In the genomic region with DNA sequence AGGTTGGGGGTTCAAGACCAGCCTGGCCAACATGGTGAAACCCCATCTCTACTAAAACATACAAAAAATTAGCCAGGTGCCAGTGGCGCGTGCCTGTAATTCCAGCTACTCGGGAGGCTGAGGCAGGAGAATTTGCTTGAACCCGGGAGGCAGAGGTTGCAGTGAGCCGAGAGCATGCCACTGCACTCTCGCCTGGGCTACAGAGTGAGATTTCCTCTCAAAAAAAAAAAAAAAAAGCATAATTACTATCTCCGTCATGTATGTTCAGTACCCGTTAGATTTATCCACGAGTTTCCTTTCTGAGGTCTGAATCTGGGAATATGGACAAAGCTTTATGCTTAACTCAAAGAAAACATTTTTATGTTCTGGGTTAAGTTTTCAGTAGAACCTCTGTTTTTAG, we compare ENCODE assay signal across 8 cellular contexts.
DNase-seq lines count a peak whose midpoint lies in the region; ATAC-seq and TF ChIP-seq lines count a peak whose summit lies in the region.
"Not testable (repeated sequence)": the region's sequence is repeated elsewhere in the genome, so short reads cannot be mapped to it uniquely, and the experiment has no call there.

No MANE protein-coding gene starts in this region.

- H3K9me1 ChIP-seq in IMR-90 (ENCODE audit: insufficient read depth, low read length): not testable (repeated sequence)

- H3K9ac ChIP-seq in IMR-90 (ENCODE audit: low read depth, low read length): not testable (repeated sequence)

- not testable (repeated sequence) for H3K9me3 ChIP-seq in Caco-2; IMR-90 (ENCODE audit: control insufficient read depth, insufficient read depth, low read length)

- DNase-seq in Caco-2; IMR-90; T-helper 2 cell treated with Interferon-gamma antibody and Interleukin-4, amounts not matched to agents 5 μg/mL and 100 μg/mL, for 36 hours (ENCODE audit: low spot score); effector memory CD8-positive, alpha-beta T cell; natural killer cell treated with Interleukin-12 subunit alpha and Interleukin-12 subunit beta and Interleukin-15 and Interleukin-18, amount 100 ng/mL, for 72 hours (ENCODE audit: low spot score): not testable (repeated sequence)

- H3K14ac ChIP-seq in IMR-90 (replicated peaks; ENCODE audit: low read depth, low read length): 0 out of 2 replicates have a peak overlapping the region, but pooled peaks have one; percentile 16

- not testable (repeated sequence) for H3K36me3 Mint-ChIP-seq in Caco-2 (ENCODE audit: insufficient read depth, unreplicated experiment); effector memory CD8-positive, alpha-beta T cell (ENCODE audit: insufficient read depth); natural killer cell treated with Interleukin-12 subunit alpha and Interleukin-12 subunit beta and Interleukin-15 and Interleukin-18, amount 100 ng/mL, for 72 hours
- H3K36me3 Mint-ChIP-seq in T-helper 2 cell treated with Interferon-gamma antibody and Interleukin-4, amounts not matched to agents 5 μg/mL and 100 μg/mL, for 36 hours (ENCODE audit: low read depth): peaks cover 15% of the 10 kb centered on the region
- H3K36me3 Mint-ChIP-seq in activated T-helper 17 cell treated with anti-CD3 and anti-CD28 coated beads, Interleukin-2, amount 50 U/mL, for 72 hours (ENCODE audit: low read depth): peaks cover 24% of the 10 kb centered on the region
- H3K36me3 Mint-ChIP-seq in stimulated activated naive CD8-positive, alpha-beta T cell treated with anti-CD3 and anti-CD28 coated beads, Interleukin-15, Interleukin-2, amounts not matched to agents 100 ng/mL and 50 ng/mL, for 24 hours (ENCODE audit: low read depth): peaks cover 18% of the 10 kb centered on the region

- TF ChIP-seq CTCF in Caco-2 (IDR thresholded peaks at IDR 0.05; ENCODE audit: insufficient read depth in 1 of 2, low read depth in 1 of 2, low read length in 1 of 2, severe bottlenecking in 1 of 2, unreplicated experiment in 1 of 2); IMR-90 (conservative IDR thresholded peaks at IDR 0.05; ENCODE audit: low read depth, low read length): not testable (repeated sequence)

- not testable (repeated sequence) for H3K27ac ChIP-seq in IMR-90 (ENCODE audit: insufficient read depth, low read length)

- not testable (repeated sequence) for H3K23ac ChIP-seq in IMR-90 (ENCODE audit: low read depth, low read length)

- not testable (repeated sequence) for H3K4me3 ChIP-seq in Caco-2 (ENCODE audit: low read depth, low read length); IMR-90 (ENCODE audit: insufficient read depth, low read depth, low read length)

- not testable (repeated sequence) for H3K27me3 ChIP-seq in Caco-2 (replicated peaks; ENCODE audit: control insufficient read depth, insufficient read depth, low read length); IMR-90 (ENCODE audit: control insufficient read depth, insufficient read depth, low read length)

- in situ Hi-C loops in IMR-90 (cut with MboI; ENCODE audit: low sequenced_read_pairs): not testable (repeated sequence)

- not testable (repeated sequence) for BruUV-seq in Caco-2 (replicated peaks; lab: Mats Ljungman, UMichigan); IMR-90 (replicated peaks; lab: Mats Ljungman, UMichigan)

- no CpG with 5 or more reads among the region's 9 CpGs for WGBS in IMR-90 (ENCODE audit: extremely low coverage in 2 of 2, insufficient read length in 1 of 2), 2 experiments

- H2BK20ac ChIP-seq in IMR-90 (ENCODE audit: low read depth, low read length): not testable (repeated sequence)

- H3K4me3 Mint-ChIP-seq in Caco-2 (ENCODE audit: unreplicated experiment); stimulated activated naive CD8-positive, alpha-beta T cell treated with anti-CD3 and anti-CD28 coated beads, Interleukin-15, Interleukin-2, amounts not matched to agents 100 ng/mL and 50 ng/mL, for 24 hours: not testable (repeated sequence)
- H3K4me3 Mint-ChIP-seq in T-helper 2 cell treated with Interferon-gamma antibody and Interleukin-4, amounts not matched to agents 5 μg/mL and 100 μg/mL, for 36 hours: peak overlapping the region; percentile 22
- H3K4me3 Mint-ChIP-seq in activated T-helper 17 cell treated with anti-CD3 and anti-CD28 coated beads, Interleukin-2, amount 50 U/mL, for 72 hours: peak overlapping the region; percentile 58
- peak overlapping the region; percentile 56 to 65 for H3K4me3 Mint-ChIP-seq in effector memory CD8-positive, alpha-beta T cell
- peak overlapping the region; percentile 27 for H3K4me3 Mint-ChIP-seq in natural killer cell treated with Interleukin-12 subunit alpha and Interleukin-12 subunit beta and Interleukin-15 and Interleukin-18, amount 100 ng/mL, for 72 hours

- H3K56ac ChIP-seq in IMR-90 (ENCODE audit: extremely low read depth, insufficient read depth, low read length): not testable (repeated sequence)

- dilution Hi-C loops in IMR-90 (cut with HindIII; ENCODE audit: low sequenced_read_pairs, unreplicated experiment): not testable (repeated sequence)

- H2BK120ac ChIP-seq in IMR-90 (ENCODE audit: low read depth, low read length): not testable (repeated sequence)

- ATAC-seq in GM19372 (IDR thresholded peaks at IDR 0.05; ENCODE audit: low read depth, unreplicated experiment): peak; percentile 15
- ATAC-seq in IMR-90 (ENCODE audit: low read depth); activated T-helper 17 cell treated with anti-CD3 and anti-CD28 coated beads, Interleukin-2, amount 50 U/mL, for 72 hours (replicated peaks); effector memory CD8-positive, alpha-beta T cell (replicated peaks); natural killer cell treated with Interleukin-12 subunit alpha and Interleukin-12 subunit beta and Interleukin-15 and Interleukin-18, amount 100 ng/mL, for 72 hours: not testable (repeated sequence)

- not testable (repeated sequence) for H2AK9ac ChIP-seq in IMR-90 (replicated peaks; ENCODE audit: low read depth, low read length, poor library complexity)

- not testable (repeated sequence) for H2BK15ac ChIP-seq in IMR-90 (ENCODE audit: low read depth, low read length)

- intact Hi-C loops in Caco-2 (cut with micrococcal nuclease; ENCODE audit: unreplicated experiment); IMR-90 (cut with micrococcal nuclease): not testable (repeated sequence)

- H3K4me2 ChIP-seq in IMR-90 (ENCODE audit: low read depth, low read length): not testable (repeated sequence)

- POLR2A ChIA-PET in Caco-2 (lab: Charles Lee); IMR-90 (lab: Charles Lee; ENCODE audit: unreplicated experiment): not testable (repeated sequence)

- not testable (repeated sequence) for H3K9me3 Mint-ChIP-seq in Caco-2 (ENCODE audit: unreplicated experiment); T-helper 2 cell treated with Interferon-gamma antibody and Interleukin-4, amounts not matched to agents 5 μg/mL and 100 μg/mL, for 36 hours; activated T-helper 17 cell treated with anti-CD3 and anti-CD28 coated beads, Interleukin-2, amount 50 U/mL, for 72 hours; effector memory CD8-positive, alpha-beta T cell; natural killer cell treated with Interleukin-12 subunit alpha and Interleukin-12 subunit beta and Interleukin-15 and Interleukin-18, amount 100 ng/mL, for 72 hours; stimulated activated naive CD8-positive, alpha-beta T cell treated with anti-CD3 and anti-CD28 coated beads, Interleukin-15, Interleukin-2, amounts not matched to agents 100 ng/mL and 50 ng/mL, for 24 hours

- not testable (repeated sequence) for TF ChIP-seq POLR2A in IMR-90 (IDR thresholded peaks at IDR 0.05; ENCODE audit: low read depth, low read length)

- not testable (repeated sequence) for H2BK5ac ChIP-seq in IMR-90 (ENCODE audit: low read depth, low read length, poor library complexity, severe bottlenecking)

- H4K91ac ChIP-seq in IMR-90 (ENCODE audit: insufficient read depth, low read depth, low read length): not testable (repeated sequence)

- not testable (repeated sequence) for H4K5ac ChIP-seq in IMR-90 (ENCODE audit: low read depth, low read length)

- CTCF ChIA-PET in Caco-2 (lab: Charles Lee): not testable (repeated sequence)
- CTCF ChIA-PET in IMR-90 (lab: Yijun Ruan, JAX): interaction anchor here (0.6 kb wide), 1 partner anchor 407 kb away, joined by 3 read pairs; no protein-coding TSS in a partner anchor

- peak overlapping the region; percentile 73 for H3K27ac Mint-ChIP-seq in Caco-2 (ENCODE audit: unreplicated experiment)
- H3K27ac Mint-ChIP-seq in T-helper 2 cell treated with Interferon-gamma antibody and Interleukin-4, amounts not matched to agents 5 μg/mL and 100 μg/mL, for 36 hours: peak overlapping the region; percentile 63
- H3K27ac Mint-ChIP-seq in activated T-helper 17 cell treated with anti-CD3 and anti-CD28 coated beads, Interleukin-2, amount 50 U/mL, for 72 hours: peak overlapping the region; percentile 87
- H3K27ac Mint-ChIP-seq in effector memory CD8-positive, alpha-beta T cell: peak overlapping the region; percentile 77 to 88
- peak overlapping the region; percentile 13 to 70 for H3K27ac Mint-ChIP-seq in natural killer cell treated with Interleukin-12 subunit alpha and Interleukin-12 subunit beta and Interleukin-15 and Interleukin-18, amount 100 ng/mL, for 72 hours
- H3K27ac Mint-ChIP-seq in stimulated activated naive CD8-positive, alpha-beta T cell treated with anti-CD3 and anti-CD28 coated beads, Interleukin-15, Interleukin-2, amounts not matched to agents 100 ng/mL and 50 ng/mL, for 24 hours: peak overlapping the region; percentile 53

- H3K4me1 Mint-ChIP-seq in Caco-2 (ENCODE audit: low read depth, unreplicated experiment): peaks cover 50% of the 10 kb centered on the region
- H3K4me1 Mint-ChIP-seq in T-helper 2 cell treated with Interferon-gamma antibody and Interleukin-4, amounts not matched to agents 5 μg/mL and 100 μg/mL, for 36 hours (ENCODE audit: low read depth): peaks cover 33% of the 10 kb centered on the region
- peaks cover 36% of the 10 kb centered on the region for H3K4me1 Mint-ChIP-seq in activated T-helper 17 cell treated with anti-CD3 and anti-CD28 coated beads, Interleukin-2, amount 50 U/mL, for 72 hours
- H3K4me1 Mint-ChIP-seq in effector memory CD8-positive, alpha-beta T cell (ENCODE audit: low read depth in 2 of 2): peaks cover 18 to 53% of the 10 kb centered on the region in 2 donors
- peaks cover 36 to 53% of the 10 kb centered on the region in 2 donors for H3K4me1 Mint-ChIP-seq in natural killer cell treated with Interleukin-12 subunit alpha and Interleukin-12 subunit beta and Interleukin-15 and Interleukin-18, amount 100 ng/mL, for 72 hours (ENCODE audit: low read depth in 2 of 2)
- peaks cover 44% of the 10 kb centered on the region for H3K4me1 Mint-ChIP-seq in stimulated activated naive CD8-positive, alpha-beta T cell treated with anti-CD3 and anti-CD28 coated beads, Interleukin-15, Interleukin-2, amounts not matched to agents 100 ng/mL and 50 ng/mL, for 24 hours (ENCODE audit: low read depth)

- H3K4me1 ChIP-seq in Caco-2: peaks cover 53% of the 10 kb centered on the region
- H3K4me1 ChIP-seq in IMR-90 (ENCODE audit: control insufficient read depth, insufficient read depth, low read length): not testable (repeated sequence)

- not testable (repeated sequence) for H4K8ac ChIP-seq in IMR-90 (ENCODE audit: low read depth in 2 of 2, low read length in 2 of 2)

- H3K4ac ChIP-seq in IMR-90 (ENCODE audit: low read depth, low read length): not testable (repeated sequence)

- not testable (repeated sequence) for H3K27me3 Mint-ChIP-seq in Caco-2 (ENCODE audit: insufficient read depth, unreplicated experiment); T-helper 2 cell treated with Interferon-gamma antibody and Interleukin-4, amounts not matched to agents 5 μg/mL and 100 μg/mL, for 36 hours (ENCODE audit: low read depth); activated T-helper 17 cell treated with anti-CD3 and anti-CD28 coated beads, Interleukin-2, amount 50 U/mL, for 72 hours; effector memory CD8-positive, alpha-beta T cell; natural killer cell treated with Interleukin-12 subunit alpha and Interleukin-12 subunit beta and Interleukin-15 and Interleukin-18, amount 100 ng/mL, for 72 hours; stimulated activated naive CD8-positive, alpha-beta T cell treated with anti-CD3 and anti-CD28 coated beads, Interleukin-15, Interleukin-2, amounts not matched to agents 100 ng/mL and 50 ng/mL, for 24 hours

- H3K79me1 ChIP-seq in IMR-90 (ENCODE audit: low read depth in 1 of 2, low read length in 2 of 2): not testable (repeated sequence)

- not testable (repeated sequence) for H2AK5ac ChIP-seq in IMR-90 (ENCODE audit: low read depth, low read length)

- not testable (repeated sequence) for H3K18ac ChIP-seq in IMR-90 (ENCODE audit: low read depth, low read length)

- H4K20me1 ChIP-seq in IMR-90 (ENCODE audit: insufficient read depth, low read length): not testable (repeated sequence)

- not testable (repeated sequence) for H2AFZ ChIP-seq in IMR-90 (replicated peaks; ENCODE audit: low read length, poor library complexity)

- not testable (repeated sequence) for H3K36me3 ChIP-seq in Caco-2 (ENCODE audit: control insufficient read depth, insufficient read depth, low read length); IMR-90 (ENCODE audit: control insufficient read depth, insufficient read depth, low read length)

- not testable (repeated sequence) for TF ChIP-seq RAD21 in IMR-90 (IDR thresholded peaks at IDR 0.05; ENCODE audit: low read length)
